ENCODE assay signal across 8 cellular contexts in the genomic region with DNA sequence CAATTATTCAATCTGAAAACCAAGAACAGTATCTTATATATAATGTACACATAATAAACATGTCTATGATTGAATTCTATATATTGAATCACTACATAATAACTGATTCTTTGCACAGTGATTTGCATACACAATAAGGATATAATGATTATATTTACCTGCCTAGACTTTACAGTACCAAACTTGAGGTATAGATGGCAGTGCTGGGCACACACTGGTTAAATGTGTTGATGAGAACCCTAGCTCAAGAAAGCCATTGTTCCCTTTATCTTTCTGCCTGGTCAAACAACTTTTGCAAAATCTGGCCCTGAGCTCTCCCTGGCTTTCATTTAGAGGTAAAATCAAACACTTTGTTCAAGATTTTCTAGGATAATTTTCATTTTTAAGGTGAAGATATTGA.
DNase-seq lines count a peak whose midpoint lies in the region; ATAC-seq and TF ChIP-seq lines count a peak whose summit lies in the region.
"Had no signal": no experiment of that assay in that cellular context is flagged by ENCODE, and none has a peak within 500 bp of the region (broad histone marks: within the 10 kb centered on the region; RNA-seq: fewer than 3 reads in every experiment).

No MANE protein-coding gene starts in this region.

- no peak overlapping the region for H3K9ac ChIP-seq in OCI-LY3 (ENCODE audit: low read length)

- H3K27ac ChIP-seq in OCI-LY3 (ENCODE audit: low read length) (no peak overlapping the region), Peyer's patch (no peak overlapping the region)
- H3K27ac ChIP-seq: neutrophil had no signal

- H3K4me3 ChIP-seq in OCI-LY3 (ENCODE audit: low read length) (no peak overlapping the region), Peyer's patch (no peak overlapping the region)

- H3K36me3 Mint-ChIP-seq in activated CD4-positive, alpha-beta memory T cell treated with anti-CD3 and anti-CD28 coated beads, Interleukin-2, amount 10 ng/mL, durations not matched to agents 7 days and 5 days (ENCODE audit: low read depth), result no peaks in the 10 kb centered on the region
- no peaks in the 10 kb centered on the region for H3K36me3 Mint-ChIP-seq in T-cell

- peak; percentile 57 for TF ChIP-seq CTCF in OCI-LY3 (IDR thresholded peaks at IDR 0.05; ENCODE audit: low read depth, low read length)
- peak in 3 of 6 experiments; percentile 22 to 41 (median 24) for TF ChIP-seq CTCF in Peyer's patch (IDR thresholded peaks at IDR 0.05)

- ATAC-seq in GM18505 (IDR thresholded peaks at IDR 0.05; ENCODE audit: unreplicated experiment) (peak; percentile 82), HG02798 (IDR thresholded peaks at IDR 0.05; ENCODE audit: poor library complexity, unreplicated experiment) (peak; percentile 94), T-cell (replicated peaks in 1 of 4) (no peak)

- H3K36me3 ChIP-seq in OCI-LY3 (replicated peaks; ENCODE audit: low read depth, low read length) (no peaks in the 10 kb centered on the region), Peyer's patch (no peaks in the 10 kb centered on the region)
- H3K36me3 ChIP-seq: neutrophil had no signal

- no peaks in the 10 kb centered on the region for H3K27me3 Mint-ChIP-seq in activated CD4-positive, alpha-beta memory T cell treated with anti-CD3 and anti-CD28 coated beads, Interleukin-2, amount 10 ng/mL, durations not matched to agents 7 days and 5 days
- H3K27me3 Mint-ChIP-seq in T-cell, result no peaks in the 10 kb centered on the region

- H3K27me3 ChIP-seq in OCI-LY3 (ENCODE audit: low read depth, low read length) (no peaks in the 10 kb centered on the region), Peyer's patch (no peaks in the 10 kb centered on the region)
- H3K27me3 ChIP-seq: neutrophil had no signal

- no peaks in the 10 kb centered on the region for H3K9me3 Mint-ChIP-seq in activated CD4-positive, alpha-beta memory T cell treated with anti-CD3 and anti-CD28 coated beads, Interleukin-2, amount 10 ng/mL, durations not matched to agents 7 days and 5 days
- H3K9me3 Mint-ChIP-seq in T-cell, result peaks cover 3 to 8% (median 3%) of the 10 kb centered on the region in 3 donors

- POLR2A ChIA-PET in activated CD4-positive, alpha-beta memory T cell treated with anti-CD3 and anti-CD28 coated beads, Interleukin-2, amount 10 ng/mL, durations not matched to agents 7 days and 5 days (lab: Charles Lee), result no interaction called here
- POLR2A ChIA-PET in T-cell (lab: Charles Lee), result no interaction called here

- CTCF ChIA-PET in activated CD4-positive, alpha-beta memory T cell treated with anti-CD3 and anti-CD28 coated beads, Interleukin-2, amount 10 ng/mL, durations not matched to agents 7 days and 5 days (lab: Charles Lee), result no interaction called here
- CTCF ChIA-PET in T-cell (lab: Charles Lee), result no interaction called here

- no peaks in the 10 kb centered on the region for H4K20me1 ChIP-seq in OCI-LY3 (ENCODE audit: insufficient read depth, low read length)

- TF ChIP-seq POLR2A in GM18505 (IDR thresholded peaks at IDR 0.05; ENCODE audit: borderline replicate concordance, extremely low read depth, insufficient read depth, insufficient read length) (no peak), Peyer's patch (IDR thresholded peaks at IDR 0.05) (no peak)

- H3K4me1 Mint-ChIP-seq in activated CD4-positive, alpha-beta memory T cell treated with anti-CD3 and anti-CD28 coated beads, Interleukin-2, amount 10 ng/mL, durations not matched to agents 7 days and 5 days, result no peaks in the 10 kb centered on the region
- H3K4me1 Mint-ChIP-seq in T-cell, result no peaks in the 10 kb centered on the region

- no peak overlapping the region for H3K4me2 ChIP-seq in OCI-LY3 (ENCODE audit: low read length)

- H3K4me3 Mint-ChIP-seq in activated CD4-positive, alpha-beta memory T cell treated with anti-CD3 and anti-CD28 coated beads, Interleukin-2, amount 10 ng/mL, durations not matched to agents 7 days and 5 days, result no peak overlapping the region
- no peak overlapping the region for H3K4me3 Mint-ChIP-seq in T-cell

- H2AFZ ChIP-seq in OCI-LY3 (ENCODE audit: low read depth, low read length), result peak overlapping the region; percentile 43; the same call in 1 of the 2 replicates

- DNase-seq in lung microvascular endothelial cell (ENCODE audit: low read depth in 2 of 2) (peak; percentile 16 to 22), Peyer's patch (no peak), T-cell (no peak)
- no peak for DNase-seq in activated CD4-positive, alpha-beta memory T cell treated with anti-CD3 and anti-CD28 coated beads, Interleukin-2, amount 10 ng/mL, durations not matched to agents 7 days and 5 days

- no peaks in the 10 kb centered on the region for H3K79me2 ChIP-seq in OCI-LY3 (ENCODE audit: low read length)

- H3K9me3 ChIP-seq in OCI-LY3 (ENCODE audit: insufficient read depth, low read length) (no peaks in the 10 kb centered on the region), Peyer's patch (no peaks in the 10 kb centered on the region)
- H3K9me3 ChIP-seq: neutrophil had no signal

- no peak overlapping the region for H3K27ac Mint-ChIP-seq in activated CD4-positive, alpha-beta memory T cell treated with anti-CD3 and anti-CD28 coated beads, Interleukin-2, amount 10 ng/mL, durations not matched to agents 7 days and 5 days
- no peak overlapping the region for H3K27ac Mint-ChIP-seq in T-cell

- peaks cover 9% of the 10 kb centered on the region for H3K4me1 ChIP-seq in OCI-LY3 (ENCODE audit: low read length)
- no peaks in the 10 kb centered on the region for H3K4me1 ChIP-seq in Peyer's patch

Comparison
In these comparisons a context has a peak if more than half of its experiments do, and no peak if none do; other contexts are left out.
1. ATAC-seq: peak in GM18505 (single experiment) and HG02798 (single experiment); none in T-cell (0 of 4).
2. DNase-seq: peak in lung microvascular endothelial cell (2 of 2); none in Peyer's patch (0 of 3), activated CD4-positive, alpha-beta memory T cell treated with anti-CD3 and anti-CD28 coated beads, Interleukin-2, amount 10 ng/mL, durations not matched to agents 7 days and 5 days (single experiment) and T-cell (0 of 34).